Comparison of ENCODE assay signal across 1 cellular context in the genomic region with DNA sequence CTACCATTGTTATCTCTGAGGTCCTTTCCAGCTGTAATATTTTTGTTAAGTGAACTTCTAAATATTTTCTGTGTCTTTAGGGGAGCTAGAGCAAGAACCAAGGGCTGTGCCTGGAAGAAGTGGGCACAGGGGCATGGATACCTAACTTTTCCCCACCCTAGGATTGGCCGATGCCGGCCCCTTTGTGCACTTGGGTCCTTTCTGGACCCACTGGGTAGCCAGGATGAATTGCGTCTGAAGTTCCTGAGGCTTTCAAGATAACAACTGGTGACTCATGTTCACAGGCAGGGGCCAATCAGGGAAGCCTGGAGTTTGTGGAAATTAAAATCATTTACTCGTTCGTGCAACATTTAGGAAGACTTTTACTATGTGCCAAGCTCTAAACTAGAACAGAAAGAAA.
TF ChIP-seq lines count a peak whose summit lies in the region.

No MANE protein-coding gene starts in this region.

TF ChIP-seq in IMR-90, 13 proteins besides CTCF, POLR2A, EP300 and RAD21:
- TF ChIP-seq, protein P1, sequence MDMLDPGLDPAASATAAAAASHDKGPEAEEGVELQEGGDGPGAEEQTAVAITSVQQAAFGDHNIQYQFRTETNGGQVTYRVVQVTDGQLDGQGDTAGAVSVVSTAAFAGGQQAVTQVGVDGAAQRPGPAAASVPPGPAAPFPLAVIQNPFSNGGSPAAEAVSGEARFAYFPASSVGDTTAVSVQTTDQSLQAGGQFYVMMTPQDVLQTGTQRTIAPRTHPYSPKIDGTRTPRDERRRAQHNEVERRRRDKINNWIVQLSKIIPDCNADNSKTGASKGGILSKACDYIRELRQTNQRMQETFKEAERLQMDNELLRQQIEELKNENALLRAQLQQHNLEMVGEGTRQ (IDR thresholded peaks at IDR 0.05; ENCODE audit: low read depth, low read length) = no peak
- no peak for TF ChIP-seq BHLHE40 (IDR thresholded peaks at IDR 0.05; ENCODE audit: low read depth, low read length)
- TF ChIP-seq CEBPB (IDR thresholded peaks at IDR 0.05; ENCODE audit: low read depth, low read length) = no peak
- TF ChIP-seq RCOR1 (IDR thresholded peaks at IDR 0.05; ENCODE audit: insufficient replicate concordance, low read length) = no peak
- peak; percentile 65; the same call in 1 of the 2 replicates for TF ChIP-seq FOS (IDR thresholded peaks at IDR 0.05; ENCODE audit: low read depth, low read length)
- no peak for TF ChIP-seq NFE2L2 (IDR thresholded peaks at IDR 0.05; ENCODE audit: low read depth, low read length)
- TF ChIP-seq MXI1 (IDR thresholded peaks at IDR 0.05; ENCODE audit: borderline replicate concordance, low read depth, low read length) = no peak
- TF ChIP-seq, protein P2, sequence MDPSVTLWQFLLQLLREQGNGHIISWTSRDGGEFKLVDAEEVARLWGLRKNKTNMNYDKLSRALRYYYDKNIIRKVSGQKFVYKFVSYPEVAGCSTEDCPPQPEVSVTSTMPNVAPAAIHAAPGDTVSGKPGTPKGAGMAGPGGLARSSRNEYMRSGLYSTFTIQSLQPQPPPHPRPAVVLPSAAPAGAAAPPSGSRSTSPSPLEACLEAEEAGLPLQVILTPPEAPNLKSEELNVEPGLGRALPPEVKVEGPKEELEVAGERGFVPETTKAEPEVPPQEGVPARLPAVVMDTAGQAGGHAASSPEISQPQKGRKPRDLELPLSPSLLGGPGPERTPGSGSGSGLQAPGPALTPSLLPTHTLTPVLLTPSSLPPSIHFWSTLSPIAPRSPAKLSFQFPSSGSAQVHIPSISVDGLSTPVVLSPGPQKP (IDR thresholded peaks at IDR 0.05; ENCODE audit: borderline replicate concordance, low read depth, low read length) = no peak
- no peak for TF ChIP-seq SMC3 (IDR thresholded peaks at IDR 0.05; ENCODE audit: low read depth, low read length)
- no peak for TF ChIP-seq CHD1 (IDR thresholded peaks at IDR 0.05; ENCODE audit: low read depth, low read length)
- no peak for TF ChIP-seq MAFK (IDR thresholded peaks at IDR 0.05; ENCODE audit: low read depth, low read length)
- no peak for TF ChIP-seq MAZ (IDR thresholded peaks at IDR 0.05; ENCODE audit: borderline replicate concordance, low read depth, low read length)
- peak; percentile 93 for TF ChIP-seq RFX5 (IDR thresholded peaks at IDR 0.05; ENCODE audit: low read depth, low read length)
